Comparison of ENCODE assay signal across 29 cellular contexts in the genomic region with DNA sequence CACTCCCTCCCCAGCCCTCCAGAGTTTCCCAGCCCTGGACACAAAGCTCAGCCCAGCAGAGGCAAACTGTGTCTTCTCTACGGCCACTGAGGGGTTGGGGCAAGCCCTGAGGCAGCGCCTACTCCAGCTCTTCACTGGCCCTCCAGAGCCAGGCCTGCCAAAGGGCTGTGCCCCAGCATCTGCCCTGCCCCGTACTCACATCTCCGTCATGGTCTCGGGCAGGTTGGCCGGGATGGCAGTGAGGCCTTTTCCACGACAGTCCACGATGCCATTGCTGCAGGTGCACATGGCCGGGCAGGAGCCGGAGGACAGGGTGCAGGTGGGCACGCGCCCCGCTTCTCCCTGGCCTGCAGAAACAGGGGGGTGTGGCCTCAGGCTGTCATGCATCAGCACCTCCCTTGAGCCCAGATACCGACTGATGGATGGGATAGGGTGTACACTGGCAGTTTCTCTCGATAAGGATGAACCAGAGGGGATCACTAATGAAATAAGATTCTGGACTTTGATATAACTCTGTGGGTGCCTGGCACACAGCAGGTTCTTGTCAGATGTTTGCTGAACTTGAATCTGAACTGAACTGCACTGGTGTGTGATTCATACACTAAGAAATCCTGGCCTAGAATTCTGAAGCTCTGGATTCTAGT.
"Had no signal": no experiment of that assay in that cellular context is flagged by ENCODE, and none has a peak within 500 bp of the region (broad histone marks: within the 10 kb centered on the region; RNA-seq: fewer than 3 reads in every experiment).

No MANE protein-coding gene starts in this region.

- H3K9me3 ChIP-seq: gastrocnemius medialis, mucosa of descending colon, neutrophil, pancreas, prostate gland, sigmoid colon, testis, transverse colon had no signal

- ATAC-seq: activated CD4-positive, alpha-beta T cell treated with anti-CD3 and anti-CD28 coated beads for 36 hours; activated CD8-positive, alpha-beta memory T cell treated with anti-CD3 and anti-CD28 coated beads, Interleukin-2, amount 10 ng/mL, durations not matched to agents 7 days and 5 days; activated CD8-positive, alpha-beta T cell treated with anti-CD3 and anti-CD28 coated beads, Interleukin-2, amount 10 ng/mL, durations not matched to agents 7 days and 5 days; gastrocnemius medialis; left cardiac atrium; left ventricle myocardium superior; mucosa of descending colon; pancreas; stimulated activated naive CD8-positive, alpha-beta T cell treated with anti-CD3 and anti-CD28 coated beads, Interleukin-15, Interleukin-2, amounts not matched to agents 100 U/mL and 50 U/mL, for 24 hours had no signal

- H2AFZ ChIP-seq: hepatocyte had no signal

- H3K27ac ChIP-seq: epithelial cell of prostate, gastrocnemius medialis, hepatocyte, neutrophil, pancreas, prostate gland, sigmoid colon, testis, transverse colon had no signal

- H3K4me2 ChIP-seq: hepatocyte, smooth muscle cell had no signal

- H3K27me3 ChIP-seq: gastrocnemius medialis, hepatocyte, neutrophil, pancreas, testis, transverse colon had no signal

- DNase-seq: activated CD4-positive, alpha-beta T cell treated with anti-CD3 and anti-CD28 coated beads for 36 hours; activated CD4-positive, CD25-positive, alpha-beta regulatory T cell; activated CD8-positive, alpha-beta memory T cell treated with anti-CD3 and anti-CD28 coated beads, Interleukin-2, amount 10 ng/mL, durations not matched to agents 7 days and 5 days; activated CD8-positive, alpha-beta T cell treated with anti-CD3 and anti-CD28 coated beads, Interleukin-2, amount 10 ng/mL, durations not matched to agents 7 days and 5 days; activated T-cell treated with anti-CD3 and anti-CD28 coated beads, Interleukin-2, amount 50 U/mL, for 48 hours; central memory CD4-positive, alpha-beta T cell; dermis blood vessel endothelial cell; effector CD8-positive, alpha-beta T cell; gastrocnemius medialis; left cardiac atrium; left ventricle myocardium superior; mucosa of descending colon; retina; sigmoid colon; stimulated activated CD4-positive, alpha-beta T cell treated with anti-CD3 and anti-CD28 coated beads, Interleukin-2, amount 100 ng/mL, for 48 hours; stimulated activated naive CD8-positive, alpha-beta T cell treated with anti-CD3 and anti-CD28 coated beads, Interleukin-15, Interleukin-2, amounts not matched to agents 100 U/mL and 50 U/mL, for 24 hours; T-helper 1 cell; testis; transverse colon had no signal

- FAIRE-seq: astrocyte, colon, endometrium, keratinocyte, pancreas had no signal

- H3K36me3 ChIP-seq: gastrocnemius medialis, neutrophil, pancreas, prostate gland, sigmoid colon, transverse colon had no signal

- H3K79me2 ChIP-seq: hepatocyte had no signal

- H3K4me1 ChIP-seq: prostate gland, sigmoid colon, testis, transverse colon had no signal

- H3K4me3 ChIP-seq: gastrocnemius medialis, hepatocyte, mucosa of descending colon, pancreas, prostate gland, sigmoid colon, smooth muscle cell, testis, transverse colon had no signal
